In genomic region chr3:164380156-164380555, GRCh38 we compare ENCODE assay signal across 23 cellular contexts.
"Had no signal": no experiment of that assay in that cellular context is flagged by ENCODE, and none has a peak within 500 bp of the region (broad histone marks: within the 10 kb centered on the region; RNA-seq: fewer than 3 reads in every experiment).

No MANE protein-coding gene starts in this region.

- H3K27ac ChIP-seq: Peyer's patch, SJCRH30 had no signal

- DNase-seq: IMR-90, Karpas-422, KG1, MG63, NCI-H1092, NCI-H1105 treated with DMSO at 0.1 percent for 48 hours, NCI-H1436, NCI-H187, NCI-H2029, NCI-H2081 treated with DMSO at 0.1 percent for 48 hours, NCI-H2171, NCI-H226, NCI-H510A, NCI-H524 treated with DMSO at 0.1 percent for 48 hours, NCI-H69, NCI-H774, PC-3, Peyer's patch, SHP77 treated with DMSO at 0.1 percent for 48 hours, SJCRH30 had no signal

- H3K4me3 ChIP-seq: MG63, Peyer's patch, SJCRH30 had no signal

- H3K36me3 ChIP-seq: MG63, Peyer's patch, SJCRH30 had no signal

- H3K27me3 ChIP-seq: MG63, Peyer's patch, SJCRH30 had no signal

- H3K9me3 ChIP-seq: MG63, Peyer's patch, SJCRH30 had no signal

- ATAC-seq: HepG2, PC-3, Right ventricle myocardium inferior, SK-N-SH treated with all-trans-retinoic acid at 6 μM for 48 hours had no signal

- H3K4me1 ChIP-seq: Peyer's patch, SJCRH30 had no signal
